ENCODE assay signal across 8 cellular contexts in the genomic region with DNA sequence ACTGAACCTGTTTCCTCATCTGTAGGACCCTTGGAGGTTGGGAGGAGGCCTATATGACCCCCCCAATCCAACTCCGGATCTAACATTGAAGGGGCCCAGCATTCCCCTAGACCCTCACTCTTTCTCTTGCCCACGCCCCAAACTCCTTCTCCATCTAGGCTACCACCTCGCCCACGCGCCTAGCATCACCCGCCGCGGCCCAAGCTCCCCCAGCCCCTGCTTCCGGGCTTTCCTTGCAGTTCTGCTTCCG. TPM values are rescaled to one million over a fixed set of nuclear protein-coding genes. Genes with fewer than 3 reads are reported as not detected.
DNase-seq lines count a peak whose midpoint lies in the region; ATAC-seq, FAIRE-seq and TF ChIP-seq lines count a peak whose summit lies in the region.

No MANE protein-coding gene starts in this region.

- DNase-seq in A549 (ENCODE audit: low read depth in 1 of 2, low spot score in 1 of 2) (no peak), HCT116 (ENCODE audit: low read depth, low spot score) (no peak), endothelial cell of umbilical vein (ENCODE audit: low read depth, low spot score) (no peak), osteocyte (ENCODE audit: extremely low spot score, unreplicated experiment) (no peak), OCI-M1 (lab: John Stamatoyannopoulos, UW) (no peak), DMS 273 (lab: John Stamatoyannopoulos, UW; ENCODE audit: unreplicated experiment) (no peak)
- DNase-seq in activated CD4-positive, alpha-beta T cell treated with anti-CD3 and anti-CD28 coated beads for 48 hours, result peak; percentile 80

- CTCF ChIA-PET in A549 (lab: Yijun Ruan, JAX), result interaction anchor here (0.7 to 5.9 kb wide), 13 partner anchors 8 to 299 kb away, joined by 3 to 43 read pairs (median 5); partner anchors contain the start of genes COX14, GPD1 and SMARCD1
- CTCF ChIA-PET in HCT116 (lab: Charles Lee), result interaction anchor here (0.6 to 3.3 kb wide), 6 partner anchors 9 to 148 kb away, joined by 3 to 14 read pairs (median 5); partner anchors contain the start of genes COX14 and GPD1
- CTCF ChIA-PET in endothelial cell of umbilical vein (lab: Charles Lee), result interaction anchor here (1.0 to 2.6 kb wide), 9 partner anchors 9 to 148 kb away, joined by 3 to 33 read pairs (median 4); partner anchors contain the start of gene COX14

- no peaks in the 10 kb centered on the region for H4K20me1 ChIP-seq in HCT116 (ENCODE audit: insufficient read depth)
- no peaks in the 10 kb centered on the region for H4K20me1 ChIP-seq in endothelial cell of umbilical vein (replicated peaks; ENCODE audit: control insufficient read depth, extremely low read depth, insufficient read depth, low read length)

- peak overlapping the region; percentile 95 for H3K4me2 ChIP-seq in A549
- peak overlapping the region; percentile 85 for H3K4me2 ChIP-seq in HCT116 (ENCODE audit: low read length)
- H3K4me2 ChIP-seq in endothelial cell of umbilical vein (ENCODE audit: insufficient read depth, low read length), result peak overlapping the region; percentile 97

- H3K4me3 ChIP-seq in A549 (peak overlapping the region; percentile 83), HCT116 (replicated peaks in 1 of 2; ENCODE audit: low read depth in 1 of 2, low read length in 2 of 2) (peak overlapping the region; percentile 83 to 93), endothelial cell of umbilical vein (replicated peaks in 1 of 3; ENCODE audit: insufficient read depth in 1 of 3, low read depth in 1 of 3, low read length in 3 of 3) (peak overlapping the region; percentile 92 to 98 (median 93))

- 3% methylated on average over 10 of the region's 10 CpGs for WGBS in A549 (ENCODE audit: missing lambda C conversion rate)

- ATAC-seq in A549 (peak; percentile 38 to 49; a peak in 5 of 6 replicates), HCT116 (peak; percentile 12), HG03565 (IDR thresholded peaks at IDR 0.05; ENCODE audit: unreplicated experiment) (no peak)

- no peaks in the 10 kb centered on the region for H3K9me1 ChIP-seq in endothelial cell of umbilical vein (replicated peaks; ENCODE audit: control insufficient read depth, extremely low read depth, insufficient read depth, low read length)

- H2AFZ ChIP-seq in HCT116 (ENCODE audit: low read depth, low read length, poor library complexity, severe bottlenecking) (peak overlapping the region; percentile 63), endothelial cell of umbilical vein (ENCODE audit: low read depth, low read length) (peak overlapping the region; percentile 58)

- TF ChIP-seq POLR2A in A549 (IDR thresholded peaks at IDR 0.05; ENCODE audit: low read length), result no peak
- no peak for TF ChIP-seq POLR2A in HCT116 (IDR thresholded peaks at IDR 0.05; ENCODE audit: borderline replicate concordance, extremely low read depth, insufficient read depth, insufficient read length)
- TF ChIP-seq POLR2A in endothelial cell of umbilical vein (IDR thresholded peaks at IDR 0.05; ENCODE audit: low read depth, low read length), result no peak

- H3K4me1 Mint-ChIP-seq in osteocyte (ENCODE audit: unreplicated experiment), result peaks cover 34% of the 10 kb centered on the region

- H3K27me3 ChIP-seq in HCT116 (ENCODE audit: insufficient read depth, low read length) (no peaks in the 10 kb centered on the region), endothelial cell of umbilical vein (ENCODE audit: control insufficient read depth in 2 of 2, insufficient read depth in 2 of 2, low read length in 2 of 2) (no peaks in the 10 kb centered on the region)

- H3K9me3 Mint-ChIP-seq in osteocyte (ENCODE audit: unreplicated experiment), result peaks cover 5% of the 10 kb centered on the region

- TF ChIP-seq CTCF in A549 (IDR thresholded peaks at IDR 0.05), result no peak
- no peak for TF ChIP-seq CTCF in HCT116 (IDR thresholded peaks at IDR 0.05 in 2 of 3, conservative IDR thresholded peaks at IDR 0.05 in 1 of 3; ENCODE audit: borderline replicate concordance in 1 of 3, insufficient read depth in 1 of 3, low read depth in 2 of 3, low read length in 2 of 3)
- TF ChIP-seq CTCF in endothelial cell of umbilical vein (IDR thresholded peaks at IDR 0.05; ENCODE audit: extremely low read depth in 1 of 2, insufficient read depth in 1 of 2, low read depth in 1 of 2, low read length in 2 of 2), result no peak
- TF ChIP-seq CTCF in osteocyte (IDR thresholded peaks at IDR 0.05), result no peak

- H3K36me3 ChIP-seq in HCT116 (ENCODE audit: control insufficient read depth in 1 of 2, insufficient read depth in 2 of 2, low read length in 2 of 2), result no peaks in the 10 kb centered on the region
- no peaks in the 10 kb centered on the region for H3K36me3 ChIP-seq in endothelial cell of umbilical vein (ENCODE audit: control insufficient read depth in 2 of 2, extremely low read depth in 1 of 2, insufficient read depth in 2 of 2, low read length in 2 of 2)

- H3K79me2 ChIP-seq in HCT116 (ENCODE audit: insufficient read depth, low read length), result peaks cover 27% of the 10 kb centered on the region
- peaks cover 41% of the 10 kb centered on the region for H3K79me2 ChIP-seq in endothelial cell of umbilical vein (ENCODE audit: control insufficient read depth, insufficient read depth, low read length)

- RAD21 ChIA-PET in HCT116 (lab: Charles Lee; ENCODE audit: low non-redundant PET in 1 of 2, low total read pairs in 2 of 2, uncharacterized antibody in 2 of 2, unreplicated experiment in 2 of 2), result interaction anchor here in 1 of 2 experiments (1.4 kb wide), 1 partner anchor 55 kb away, joined by 5 read pairs; the partner anchor contains the start of gene COX14

- intact Hi-C loops in HCT116 (cut with micrococcal nuclease), result loop anchor here (2.0 kb wide), 1 partner anchor 56 kb away; no protein-coding TSS in a partner anchor
- intact Hi-C loops in endothelial cell of umbilical vein (cut with micrococcal nuclease), result loop anchor here (1.0 to 2.0 kb wide), 2 partner anchors 54 to 92 kb away; partner anchors contain the start of gene COX14

- no peaks in the 10 kb centered on the region for H3K9me3 ChIP-seq in A549
- no peaks in the 10 kb centered on the region for H3K9me3 ChIP-seq in HCT116 (ENCODE audit: control insufficient read depth in 1 of 2, insufficient read depth in 1 of 2, low read depth in 1 of 2, low read length in 2 of 2)
- H3K9me3 ChIP-seq in endothelial cell of umbilical vein (replicated peaks; ENCODE audit: control insufficient read depth, insufficient read depth, low read length), result no peaks in the 10 kb centered on the region

- H3K9ac ChIP-seq in HCT116 (ENCODE audit: low read length) (peak overlapping the region; percentile 94), endothelial cell of umbilical vein (replicated peaks; ENCODE audit: extremely low read depth, insufficient read depth, low read length) (peak overlapping the region; percentile 79)

- no peaks in the 10 kb centered on the region for H3K9me2 ChIP-seq in HCT116 (ENCODE audit: insufficient read depth)

- BruUV-seq in HCT116 (replicated peaks; lab: Mats Ljungman, UMichigan) (no TSS peak), endothelial cell of umbilical vein (replicated peaks; lab: Mats Ljungman, UMichigan) (no TSS peak)

- H3K27ac ChIP-seq in A549, result peak overlapping the region; percentile 84 to 96
- peak overlapping the region; percentile 77 for H3K27ac ChIP-seq in HCT116 (ENCODE audit: low read depth, low read length)
- peak overlapping the region; percentile 60 for H3K27ac ChIP-seq in endothelial cell of umbilical vein (ENCODE audit: insufficient read depth, low read depth, low read length)

- POLR2A ChIA-PET in A549 (lab: Yijun Ruan, JAX), result interaction anchor here (1.3 to 2.2 kb wide), 5 partner anchors 29 to 84 kb away, joined by 4 to 39 read pairs (median 7); partner anchors contain the start of genes COX14 and SMARCD1
- POLR2A ChIA-PET in HCT116 (lab: Charles Lee), result interaction anchor here (1.2 to 1.9 kb wide), 2 partner anchors 41 to 55 kb away, joined by 3 to 18 read pairs; partner anchors contain the start of gene COX14
- POLR2A ChIA-PET in endothelial cell of umbilical vein (lab: Charles Lee), result interaction anchor here (0.6 to 2.0 kb wide), 7 partner anchors 24 to 1721 kb away, joined by 3 to 20 read pairs (median 5); partner anchors contain the start of genes ANKRD33, COX14 and SMARCD1

- TF ChIP-seq EP300 in A549 (IDR thresholded peaks at IDR 0.05), result no peak

- TF ChIP-seq RAD21 in A549 (conservative IDR thresholded peaks at IDR 0.05 in 1 of 2, IDR thresholded peaks at IDR 0.05 in 1 of 2) (no peak), HCT116 (IDR thresholded peaks at IDR 0.05; ENCODE audit: low read depth) (no peak)

- dilution Hi-C loops in endothelial cell of umbilical vein (cut with MboI; ENCODE audit: extremely low pct_ligation_motif_present, low sequenced_read_pairs), result no loop called here

- peaks cover 10% of the 10 kb centered on the region; the same call in 2 of the 3 replicates for H3K4me1 ChIP-seq in A549
- peaks cover 11 to 29% of the 10 kb centered on the region in 2 experiments; a peak in 3 of 4 replicates for H3K4me1 ChIP-seq in HCT116 (ENCODE audit: control insufficient read depth in 1 of 2, insufficient read depth in 2 of 2, low read length in 2 of 2)
- H3K4me1 ChIP-seq in endothelial cell of umbilical vein (ENCODE audit: control insufficient read depth, extremely low read depth, insufficient read depth, low read length), result peaks cover 7% of the 10 kb centered on the region

- H3K27ac Mint-ChIP-seq in osteocyte (ENCODE audit: unreplicated experiment), result peak overlapping the region; percentile 99

- FAIRE-seq in A549 (lab: Jason Lieb, UNC), result no peak
- FAIRE-seq in endothelial cell of umbilical vein (lab: Jason Lieb, UNC), result no peak

- no peaks in the 10 kb centered on the region for H3K27me3 Mint-ChIP-seq in osteocyte (ENCODE audit: unreplicated experiment)

- H3K4me3 Mint-ChIP-seq in osteocyte (ENCODE audit: unreplicated experiment), result peak overlapping the region; percentile 97

- H3K36me3 Mint-ChIP-seq in osteocyte (ENCODE audit: unreplicated experiment), result peaks cover 4% of the 10 kb centered on the region

RNA-seq across cellular contexts. Expression of gene CERS5, which starts 0.5 kb away (rescaled TPM):
- 56.3 and 56.6 TPM in 2 replicates for polyA plus RNA-seq in A549 (2011; rRNA removed)
- 25.3 and 29.5 TPM in 2 replicates for polyA plus RNA-seq in A549 (2012; cell fraction: cytosol; rRNA removed)
- 32.0 and 86.8 TPM in 2 replicates for polyA plus RNA-seq in A549 (2012; cell fraction: nucleus; rRNA removed)
- 16.7 to 18.0 TPM (median 17.1 TPM) in 3 replicates for polyA plus RNA-seq in A549 (2017; fragmentation: RNase III; extraction: RNeasy Plus Mini Kit Qiagen cat#74134 plus additional on column Dnase treatment)
- 49.1 and 56.6 TPM in 2 replicates for polyA minus RNA-seq in A549 (2011; rRNA and poly(A)+ RNA removed)
- total RNA-seq in HCT116 (2021; ENCODE audit: unreplicated experiment), result 33.4 TPM
- 30.0 and 31.0 TPM in 2 replicates for polyA plus RNA-seq in HCT116 (2012)
- 60.4 and 66.4 TPM in 2 replicates for total RNA-seq in endothelial cell of umbilical vein
- polyA plus RNA-seq in endothelial cell of umbilical vein, result 108 and 118 TPM in 2 replicates
- polyA plus RNA-seq in endothelial cell of umbilical vein (2011; cell fraction: cytosol; rRNA removed), result 56.7 and 64.6 TPM in 2 replicates
- 123 and 124 TPM in 2 replicates for polyA plus RNA-seq in endothelial cell of umbilical vein (2011; cell fraction: nucleus; rRNA removed)
- polyA plus RNA-seq in endothelial cell of umbilical vein (2012), result 44.3 and 44.7 TPM in 2 replicates
- 142 and 152 TPM in 2 replicates for polyA minus RNA-seq in endothelial cell of umbilical vein
- 22.2 TPM for polyA minus RNA-seq in endothelial cell of umbilical vein (2011; cell fraction: cytosol; rRNA and poly(A)+ RNA removed)
- polyA minus RNA-seq in endothelial cell of umbilical vein (2011; cell fraction: nucleus; rRNA and poly(A)+ RNA removed), result 60.6 and 113 TPM in 2 replicates
- total RNA-seq in osteocyte, result 72.3 and 78.6 TPM in 2 replicates

RNA-seq across cellular contexts. Expression of gene COX14, which starts 54.7 kb away (rescaled TPM):
- polyA plus RNA-seq in A549 (2011; rRNA removed) (134 and 147 TPM in 2 replicates), A549 (2017; fragmentation: RNase III; extraction: RNeasy Plus Mini Kit Qiagen cat#74134 plus additional on column Dnase treatment) (87.9 to 112 TPM (median 93.3 TPM) in 3 replicates), endothelial cell of umbilical vein (106 and 114 TPM in 2 replicates)
- polyA plus RNA-seq in A549 (2012; cell fraction: cytosol; rRNA removed), result 204 and 239 TPM in 2 replicates
- polyA plus RNA-seq in A549 (2012; cell fraction: nucleus; rRNA removed), result 85.7 and 86.1 TPM in 2 replicates
- 59.2 and 73.2 TPM in 2 replicates for polyA minus RNA-seq in A549 (2011; rRNA and poly(A)+ RNA removed)
- total RNA-seq in HCT116 (2021; ENCODE audit: unreplicated experiment) (41.0 TPM), endothelial cell of umbilical vein (40.0 and 40.3 TPM in 2 replicates), osteocyte (41.5 and 54.9 TPM in 2 replicates)
- 52.7 and 58.8 TPM in 2 replicates for polyA plus RNA-seq in HCT116 (2012)
- polyA plus RNA-seq in endothelial cell of umbilical vein (2011; cell fraction: cytosol; rRNA removed), result 94.7 and 115 TPM in 2 replicates
- 22.1 and 26.6 TPM in 2 replicates for polyA plus RNA-seq in endothelial cell of umbilical vein (2011; cell fraction: nucleus; rRNA removed)
- 59.2 and 75.4 TPM in 2 replicates for polyA plus RNA-seq in endothelial cell of umbilical vein (2012)
- 47.8 and 48.2 TPM in 2 replicates for polyA minus RNA-seq in endothelial cell of umbilical vein
- 26.9 TPM for polyA minus RNA-seq in endothelial cell of umbilical vein (2011; cell fraction: cytosol; rRNA and poly(A)+ RNA removed)
- polyA minus RNA-seq in endothelial cell of umbilical vein (2011; cell fraction: nucleus; rRNA and poly(A)+ RNA removed), result 13.0 and 16.5 TPM in 2 replicates
